ENCODE assay signal across 1 cellular context in genomic region chr3:48240711-48241491, GRCh38.
A peak's percentile ranks its signal among the peaks of the same experiment; 100 is the strongest.
TF ChIP-seq lines count a peak whose summit lies in the region.

Gene ZNF589 (plus strand): TSS chr3:48241104. CDS start chr3:48241172, 68 bp downstream.

TF ChIP-seq in K562, 482 proteins besides CTCF, POLR2A, EP300 and RAD21 (continued from another document):
- TF ChIP-seq ETV1 (tag; conservative IDR thresholded peaks at IDR 0.05; ENCODE audit: low read depth), result 0 out of 2 replicates have a peak, but pooled peaks have one; percentile 10
- TF ChIP-seq GABPB2 (CRISPR knock-in tag; conservative IDR thresholded peaks at IDR 0.05), result no peak
- no peak for TF ChIP-seq ZNF445 (CRISPR knock-in tag; IDR thresholded peaks at IDR 0.05; ENCODE audit: low read depth)
- no peak for TF ChIP-seq ZNF175 (CRISPR knock-in tag; IDR thresholded peaks at IDR 0.05; ENCODE audit: low read depth)
- TF ChIP-seq PML (IDR thresholded peaks at IDR 0.05; ENCODE audit: low read length), result peak; percentile 34; the same call in 1 of the 2 replicates
- no peak for TF ChIP-seq U2AF2 (optimal IDR thresholded peaks at IDR 0.05; ENCODE audit: low read depth, low read length)
- TF ChIP-seq TEAD4 (IDR thresholded peaks at IDR 0.05; ENCODE audit: low read length), result no peak
- TF ChIP-seq TEAD4 (CRISPR knock-in tag; IDR thresholded peaks at IDR 0.05; ENCODE audit: borderline replicate concordance), result no peak
- no peak for TF ChIP-seq MCM2 (IDR thresholded peaks at IDR 0.05; ENCODE audit: low read depth)
- no peak for TF ChIP-seq HNRNPUL1 (IDR thresholded peaks at IDR 0.05; ENCODE audit: low read length)
- no peak for TF ChIP-seq E4F1 (CRISPR knock-in tag; IDR thresholded peaks at IDR 0.05; ENCODE audit: borderline replicate concordance)
- no peak for TF ChIP-seq GTF2F1 (IDR thresholded peaks at IDR 0.05; ENCODE audit: low read depth, low read length)
- TF ChIP-seq ARNT (IDR thresholded peaks at IDR 0.05), result no peak
- no peak for TF ChIP-seq BRCA1 (IDR thresholded peaks at IDR 0.05)
- no peak for TF ChIP-seq BRCA1 (CRISPR knock-in tag; IDR thresholded peaks at IDR 0.05)
- peak; percentile 43 for TF ChIP-seq TCF3 (CRISPR knock-in tag; IDR thresholded peaks at IDR 0.05)
- no peak for TF ChIP-seq ETV6 (IDR thresholded peaks at IDR 0.05; ENCODE audit: borderline replicate concordance in 1 of 2, low read depth in 2 of 2, low read length in 1 of 2)
- TF ChIP-seq ETV6 (CRISPR knock-in tag; IDR thresholded peaks at IDR 0.05; ENCODE audit: borderline replicate concordance), result no peak
- TF ChIP-seq ZZZ3 (IDR thresholded peaks at IDR 0.05), result no peak
- no peak for TF ChIP-seq NFIX (CRISPR knock-in tag; IDR thresholded peaks at IDR 0.05; ENCODE audit: low read depth)
- no peak for TF ChIP-seq NFYB (IDR thresholded peaks at IDR 0.05; ENCODE audit: extremely low read depth, insufficient read length)
- TF ChIP-seq PHF20 (IDR thresholded peaks at IDR 0.05; ENCODE audit: partially characterized antibody), result peak; percentile 26
- TF ChIP-seq ZSCAN32 (CRISPR knock-in tag; IDR thresholded peaks at IDR 0.05), result no peak
- peak; percentile 63 for TF ChIP-seq TAF9B (IDR thresholded peaks at IDR 0.05; ENCODE audit: partially characterized antibody)
- TF ChIP-seq XRCC5 (IDR thresholded peaks at IDR 0.05; ENCODE audit: low read depth, low read length), result 0 out of 2 replicates have a peak, but pooled peaks have one; percentile 42
- no peak for TF ChIP-seq BRD9 (IDR thresholded peaks at IDR 0.05; ENCODE audit: low read depth, partially characterized antibody)
- TF ChIP-seq IRF9 (tag; IDR thresholded peaks at IDR 0.05), result no peak
- peak; percentile 62; the same call in 1 of the 2 replicates for TF ChIP-seq SP1 (CRISPR knock-in tag; IDR thresholded peaks at IDR 0.05)
- TF ChIP-seq POLR2B (IDR thresholded peaks at IDR 0.05; ENCODE audit: low read depth, partially characterized antibody), result peak; percentile 65
- TF ChIP-seq TFAP4 (CRISPR knock-in tag; IDR thresholded peaks at IDR 0.05; ENCODE audit: borderline replicate concordance), result peak; percentile 82; the same call in 1 of the 2 replicates
- TF ChIP-seq SREBF1 (IDR thresholded peaks at IDR 0.05; ENCODE audit: borderline replicate concordance, low read depth, low read length), result no peak
- no peak for TF ChIP-seq FOXK1 (CRISPR knock-in tag; IDR thresholded peaks at IDR 0.05; ENCODE audit: borderline replicate concordance)
- TF ChIP-seq PATZ1 (CRISPR knock-in tag; IDR thresholded peaks at IDR 0.05; ENCODE audit: borderline replicate concordance), result no peak
- no peak for TF ChIP-seq ZNF695 (CRISPR knock-in tag; IDR thresholded peaks at IDR 0.05)
- TF ChIP-seq ELK3 (CRISPR knock-in tag; IDR thresholded peaks at IDR 0.05), result no peak
- no peak for TF ChIP-seq SRSF7 (optimal IDR thresholded peaks at IDR 0.05; ENCODE audit: low read depth, low read length)
- TF ChIP-seq SIN3A (IDR thresholded peaks at IDR 0.05; ENCODE audit: borderline replicate concordance in 2 of 2, control insufficient read depth in 1 of 2, low read depth in 2 of 2, low read length in 2 of 2), result no peak; a peak in 1 of 4 replicates
- TF ChIP-seq NELFE (IDR thresholded peaks at IDR 0.05; ENCODE audit: insufficient read depth, insufficient read length), result no peak
- no peak for TF ChIP-seq IRF2 (CRISPR knock-in tag; IDR thresholded peaks at IDR 0.05)
- TF ChIP-seq CREB1 (IDR thresholded peaks at IDR 0.05), result peak; percentile 93
- peak; percentile 92 for TF ChIP-seq CREB1 (CRISPR knock-in tag; IDR thresholded peaks at IDR 0.05)
- TF ChIP-seq CHAMP1 (IDR thresholded peaks at IDR 0.05), result no peak
- TF ChIP-seq PTBP1 (IDR thresholded peaks at IDR 0.05; ENCODE audit: low read depth, low read length), result no peak
- TF ChIP-seq SNAPC5 (CRISPR knock-in tag; IDR thresholded peaks at IDR 0.05), result no peak
